In genomic region chr15:83655237-83655616, GRCh38 we compare ENCODE assay signal across 18 cellular contexts. TPM values are rescaled to one million over a fixed set of nuclear protein-coding genes. Genes with fewer than 3 reads are reported as not detected.
DNase-seq lines count a peak whose midpoint lies in the region; ATAC-seq and TF ChIP-seq lines count a peak whose summit lies in the region.
"Had no signal": no experiment of that assay in that cellular context is flagged by ENCODE, and none has a peak within 500 bp of the region (broad histone marks: within the 10 kb centered on the region; RNA-seq: fewer than 3 reads in every experiment).

No MANE protein-coding gene starts in this region.

- TF ChIP-seq POLR2A in heart left ventricle (IDR thresholded peaks at IDR 0.05), result no peak

- H3K27me3 ChIP-seq in heart left ventricle (peaks cover 0 to 18% (median 0%) of the 10 kb centered on the region in 9 donors), iPS-18a (ENCODE audit: control insufficient read depth, insufficient read depth, low read length) (peaks cover 56% of the 10 kb centered on the region), psoas muscle (ENCODE audit: insufficient read depth in 3 of 3, low read length in 2 of 3) (peaks cover 0 to 45% (median 14%) of the 10 kb centered on the region in 3 donors), aorta (ENCODE audit: control insufficient read depth in 1 of 2, insufficient read depth in 2 of 2, low read length in 1 of 2) (no peaks in the 10 kb centered on the region)
- H3K27me3 ChIP-seq: BLaER1 treated with 17β-estradiol and CSF1 and Interleukin-3, amounts not matched to agents 10 nM and 100 nM; SJCRH30 had no signal

- TF ChIP-seq CTCF in heart left ventricle (IDR thresholded peaks at IDR 0.05), result no peak
- no peak for TF ChIP-seq CTCF in psoas muscle (IDR thresholded peaks at IDR 0.05)

- H3K9me3 ChIP-seq in heart left ventricle, result peaks cover 0 to under 1% (median 0%) of the 10 kb centered on the region in 12 donors
- no peaks in the 10 kb centered on the region for H3K9me3 ChIP-seq in iPS-18a (ENCODE audit: control insufficient read depth, low read depth, low read length)
- H3K9me3 ChIP-seq in psoas muscle, result no peaks in the 10 kb centered on the region
- no peaks in the 10 kb centered on the region for H3K9me3 ChIP-seq in aorta (ENCODE audit: control insufficient read depth, low read length)
- H3K9me3 ChIP-seq: neutrophil had no signal

- WGBS in heart left ventricle, 4 donors, result 50 to 70% (median 60%) methylated on average over 5 to 8 of the region's 8 CpGs
- 65 to 69% (median 66%) methylated on average over 8 of the region's 8 CpGs for WGBS in psoas muscle, 3 donors
- 68 to 69% methylated on average over 8 of the region's 8 CpGs for WGBS in aorta, 2 donors

- intact Hi-C loops in heart left ventricle (cut with DNase I) (loop anchor here in 5 of 10 donors (5.0 to 10.0 kb wide), 5 partner anchors 42 to 380 kb away; no protein-coding TSS in a partner anchor), Right ventricle myocardium superior (cut with DNase I) (loop anchor here (10.0 kb wide), 1 partner anchor 90 kb away; no protein-coding TSS in a partner anchor), psoas muscle (cut with DNase I) (no loop called here), aorta (cut with DNase I) (loop anchor here (5.0 to 10.0 kb wide), 3 partner anchors 50 to 182 kb away; no protein-coding TSS in a partner anchor)

- H3K36me3 ChIP-seq in heart left ventricle (peaks cover 0 to 15% (median 0%) of the 10 kb centered on the region in 9 donors), iPS-18a (ENCODE audit: control insufficient read depth, low read depth, low read length) (no peaks in the 10 kb centered on the region), psoas muscle (ENCODE audit: insufficient read depth in 1 of 2, low read depth in 1 of 2) (no peaks in the 10 kb centered on the region), aorta (ENCODE audit: control insufficient read depth in 1 of 2, insufficient read depth in 2 of 2, low read length in 1 of 2) (no peaks in the 10 kb centered on the region)
- H3K36me3 ChIP-seq: BLaER1 treated with 17β-estradiol and CSF1 and Interleukin-3, amounts not matched to agents 10 nM and 100 nM; neutrophil; SJCRH30 had no signal

- peak overlapping the region in 10 of 12 donors; percentile 55 to 85 (median 69) for H3K4me3 ChIP-seq in heart left ventricle
- peak overlapping the region; percentile 58 for H3K4me3 ChIP-seq in iPS-18a (ENCODE audit: low read length)
- H3K4me3 ChIP-seq in psoas muscle, result peak overlapping the region; percentile 64
- peak overlapping the region; percentile 48 to 87 for H3K4me3 ChIP-seq in aorta (ENCODE audit: low read length in 2 of 2)
- H3K4me3 ChIP-seq: BLaER1 treated with 17β-estradiol and CSF1 and Interleukin-3, amounts not matched to agents 10 nM and 100 nM; SJCRH30 had no signal

- H3K27ac ChIP-seq in heart left ventricle (peak overlapping the region in 11 of 12 donors; percentile 17 to 90 (median 83)), iPS-18a (ENCODE audit: low read length) (no peak overlapping the region), psoas muscle (no peak overlapping the region), aorta (ENCODE audit: low read depth in 1 of 2, low read length in 2 of 2) (peak overlapping the region in 1 of 2 donors; percentile 4)
- H3K27ac ChIP-seq: BLaER1 treated with 17β-estradiol and CSF1 and Interleukin-3, amounts not matched to agents 10 nM and 100 nM; neutrophil; SJCRH30 had no signal

- DNase-seq in heart left ventricle (no peak), Right ventricle myocardium superior (no peak), psoas muscle (no peak), aorta (no peak), activated T-cell treated with anti-CD3 and anti-CD28 coated beads for 4 hours (no peak), NCI-H526 treated with DMSO at 0.1 percent for 48 hours (lab: John Stamatoyannopoulos, UW) (no peak)
- no peak for DNase-seq in stimulated activated CD4-positive, alpha-beta T cell treated with anti-CD3 and anti-CD28 coated beads, Interleukin-4, amount 100 ng/mL, for 24 hours
- DNase-seq: hippocampal formation, kidney glomerular epithelial cell, NCI-H1417, NCI-H69, OCI-M1, SJCRH30 had no signal

- H3K9ac ChIP-seq in iPS-18a (ENCODE audit: low read length), result no peak overlapping the region
- H3K9ac ChIP-seq: BLaER1 treated with 17β-estradiol and CSF1 and Interleukin-3, amounts not matched to agents 10 nM and 100 nM had no signal

- peaks cover 0 to 55% (median 14%) of the 10 kb centered on the region in 12 donors for H3K4me1 ChIP-seq in heart left ventricle
- no peaks in the 10 kb centered on the region for H3K4me1 ChIP-seq in iPS-18a (ENCODE audit: control insufficient read depth, low read depth, low read length)
- no peaks in the 10 kb centered on the region for H3K4me1 ChIP-seq in psoas muscle
- peaks cover 3 to 7% of the 10 kb centered on the region in 2 donors for H3K4me1 ChIP-seq in aorta (ENCODE audit: control insufficient read depth in 1 of 2, insufficient read depth in 2 of 2, low read length in 2 of 2)

- ATAC-seq in heart left ventricle (no peak), Right ventricle myocardium superior (ENCODE audit: poor library complexity) (no peak), psoas muscle (no peak), aorta (ENCODE audit: low FRiP score) (no peak)
- ATAC-seq: activated T-helper 17 cell treated with anti-CD3 and anti-CD28 coated beads, Interleukin-2, amount 50 U/mL, for 72 hours had no signal

RNA-seq across cellular contexts. Expression of gene ADAMTSL3, which starts 1.3 kb away (rescaled TPM):
- total RNA-seq in heart left ventricle, result 10 to 100 TPM in 3 of 9 donors, 1 to 10 TPM in 6; 6.6 to 13.2 (median 7.7) TPM
- 1 to 10 TPM; 1.3 to 2.6 TPM for polyA plus RNA-seq in heart left ventricle
- 10.5 TPM for total RNA-seq in Right ventricle myocardium superior
- total RNA-seq in psoas muscle, result 10 to 100 TPM in 1 of 4 donors, 1 to 10 TPM in 3; 2.1 to 12.8 (median 3.5) TPM
- under 1 TPM; 0.35 to 0.83 (median 0.77) TPM for polyA plus RNA-seq in psoas muscle
- 10 to 100 TPM; 54.8 to 74.5 TPM for total RNA-seq in aorta
- 10 to 100 TPM in 1 of 2 donors, 1 to 10 TPM in 1; 4.6 to 18.3 TPM for polyA plus RNA-seq in aorta
- total RNA-seq: activated CD8-positive, alpha-beta memory T cell treated with anti-CD3 and anti-CD28 coated beads for 36 hours; activated T-helper 17 cell treated with anti-CD3 and anti-CD28 coated beads, Interleukin-2, amount 50 U/mL, for 72 hours had no signal

Comparison
In these comparisons a context has a peak if more than half of its experiments do, and no peak if none do; other contexts are left out.
1. H3K27ac ChIP-seq: peak in heart left ventricle (11 of 12); none in iPS-18a (single experiment) and psoas muscle (single experiment).
2. intact Hi-C loops: an anchor here in Right ventricle myocardium superior (10.0 kb wide) and aorta (5.0 to 10.0 kb wide); none called in psoas muscle.
3. Peak in every context shown above with its lines, with median percentiles within 50 percentile points of each other: H3K4me3 ChIP-seq.